Comparison of ENCODE assay signal across 15 cellular contexts in genomic region chr6:112881027-112881426, GRCh38.
DNase-seq lines count a peak whose midpoint lies in the region; ATAC-seq and TF ChIP-seq lines count a peak whose summit lies in the region.
"Had no signal": no experiment of that assay in that cellular context is flagged by ENCODE, and none has a peak within 500 bp of the region (broad histone marks: within the 10 kb centered on the region; RNA-seq: fewer than 3 reads in every experiment).

No MANE protein-coding gene starts in this region.

- H3K27me3 Mint-ChIP-seq in nephron (ENCODE audit: low read depth) = no peaks in the 10 kb centered on the region
- no peaks in the 10 kb centered on the region for H3K27me3 Mint-ChIP-seq in activated CD4-positive, alpha-beta T cell treated with anti-CD3 and anti-CD28 coated beads for 36 hours
- H3K27me3 Mint-ChIP-seq: B cell; central memory CD8-positive, alpha-beta T cell had no signal

- H3K36me3 Mint-ChIP-seq in nephron (ENCODE audit: low read depth) = no peaks in the 10 kb centered on the region
- no peaks in the 10 kb centered on the region for H3K36me3 Mint-ChIP-seq in activated CD4-positive, alpha-beta T cell treated with anti-CD3 and anti-CD28 coated beads for 36 hours (ENCODE audit: low read depth)

- H3K4me1 Mint-ChIP-seq in nephron = peaks cover 44% of the 10 kb centered on the region
- no peaks in the 10 kb centered on the region for H3K4me1 Mint-ChIP-seq in activated CD4-positive, alpha-beta T cell treated with anti-CD3 and anti-CD28 coated beads for 36 hours
- H3K4me1 Mint-ChIP-seq: B cell; central memory CD8-positive, alpha-beta T cell had no signal

- DNase-seq in AG10803 (ENCODE audit: low read depth) (peak; percentile 43), M059J (ENCODE audit: low read depth) (peak; percentile 58), ecto neural progenitor cell (ENCODE audit: low spot score) (peak; percentile 56), T-helper 2 cell (no peak), DMS114 treated with DMSO at 0.1 percent for 48 hours (lab: John Stamatoyannopoulos, UW; ENCODE audit: unreplicated experiment) (no peak)
- DNase-seq in activated CD4-positive, alpha-beta T cell treated with anti-CD3 and anti-CD28 coated beads for 36 hours = no peak
- DNase-seq: activated gamma-delta T cell treated with Interleukin-2 at 50 U/mL for 16 hours, DMS79 treated with DMSO at 0.1 percent for 48 hours, NCI-H1930, SIG-M5 had no signal

- CTCF ChIA-PET in activated CD4-positive, alpha-beta T cell treated with anti-CD3 and anti-CD28 coated beads for 36 hours (lab: Charles Lee) = no interaction called here

- POLR2A ChIA-PET in activated CD4-positive, alpha-beta T cell treated with anti-CD3 and anti-CD28 coated beads for 36 hours (lab: Charles Lee) = no interaction called here

- TF ChIP-seq CTCF in AG10803 (conservative IDR thresholded peaks at IDR 0.05; ENCODE audit: low read length) (no peak), nephron (IDR thresholded peaks at IDR 0.05; ENCODE audit: unreplicated experiment in 3 of 3) (no peak)

- intact Hi-C loops in activated CD4-positive, alpha-beta T cell treated with anti-CD3 and anti-CD28 coated beads for 36 hours (cut with DNase I, micrococcal nuclease) = no loop called here

- ATAC-seq in HG03175 (IDR thresholded peaks at IDR 0.05; ENCODE audit: unreplicated experiment) = no peak
- ATAC-seq in activated CD4-positive, alpha-beta T cell treated with anti-CD3 and anti-CD28 coated beads for 36 hours = no peak
- ATAC-seq: esophagus mucosa had no signal

- peak overlapping the region in 2 of 3 experiments; percentile 10 to 52 for H3K27ac Mint-ChIP-seq in nephron
- no peak overlapping the region for H3K27ac Mint-ChIP-seq in activated CD4-positive, alpha-beta T cell treated with anti-CD3 and anti-CD28 coated beads for 36 hours
- H3K27ac Mint-ChIP-seq: B cell had no signal

- H3K9me3 Mint-ChIP-seq in nephron = peaks cover 8% of the 10 kb centered on the region
- peaks cover 3% of the 10 kb centered on the region for H3K9me3 Mint-ChIP-seq in activated CD4-positive, alpha-beta T cell treated with anti-CD3 and anti-CD28 coated beads for 36 hours (ENCODE audit: low read depth)
- H3K9me3 Mint-ChIP-seq: central memory CD8-positive, alpha-beta T cell had no signal

- no peak overlapping the region for H3K4me3 ChIP-seq in AG10803 (ENCODE audit: low read length)

- H3K4me3 Mint-ChIP-seq in nephron = no peak overlapping the region
- H3K4me3 Mint-ChIP-seq in activated CD4-positive, alpha-beta T cell treated with anti-CD3 and anti-CD28 coated beads for 36 hours = no peak overlapping the region
- H3K4me3 Mint-ChIP-seq: B cell; central memory CD8-positive, alpha-beta T cell had no signal

Comparison
In these comparisons a context has a peak if more than half of its experiments do, and no peak if none do; other contexts are left out.
1. DNase-seq: peak in AG10803 (single experiment), M059J (single experiment) and ecto neural progenitor cell (single experiment); none in T-helper 2 cell (0 of 5), DMS114 treated with DMSO at 0.1 percent for 48 hours (single experiment) and activated CD4-positive, alpha-beta T cell treated with anti-CD3 and anti-CD28 coated beads for 36 hours (single experiment).